ENCODE assay signal across 28 cellular contexts in the genomic region with DNA sequence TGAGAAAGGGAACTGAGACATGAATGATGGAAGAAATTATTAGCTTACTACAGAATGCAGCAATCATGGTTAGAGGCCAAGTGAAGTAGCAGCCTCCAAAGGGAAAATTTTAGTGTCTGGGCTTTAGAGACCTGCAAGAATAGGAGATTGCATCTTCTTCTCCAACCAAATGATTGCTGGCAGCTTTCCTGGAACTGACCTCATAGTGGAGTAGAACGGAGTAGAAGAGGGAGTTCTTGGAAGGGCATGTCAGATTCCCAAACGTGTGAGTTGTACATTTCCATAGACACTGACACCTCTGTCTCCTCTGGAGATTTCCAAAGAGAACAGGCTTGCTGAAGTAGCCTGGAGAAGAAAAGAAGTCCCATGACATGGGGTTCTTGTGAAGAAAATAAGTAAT.
A peak's percentile ranks its signal among the peaks of the same experiment; 100 is the strongest.
DNase-seq lines count a peak whose midpoint lies in the region; ATAC-seq and TF ChIP-seq lines count a peak whose summit lies in the region.
"Had no signal": no experiment of that assay in that cellular context is flagged by ENCODE, and none has a peak within 500 bp of the region (broad histone marks: within the 10 kb centered on the region; RNA-seq: fewer than 3 reads in every experiment).

No MANE protein-coding gene starts in this region.

- no peaks in the 10 kb centered on the region for H3K9me3 ChIP-seq in naive thymus-derived CD4-positive, alpha-beta T cell (ENCODE audit: control insufficient read depth in 2 of 3, low read length in 3 of 3)
- no peaks in the 10 kb centered on the region for H3K9me3 ChIP-seq in stomach
- no peaks in the 10 kb centered on the region for H3K9me3 ChIP-seq in right lobe of liver
- H3K9me3 ChIP-seq: right atrium auricular region, suprapubic skin had no signal

- H3K27ac Mint-ChIP-seq in naive thymus-derived CD4-positive, alpha-beta T cell: no peak overlapping the region
- no peak overlapping the region for H3K27ac Mint-ChIP-seq in T-helper 2 cell treated with Interferon-gamma antibody and Interleukin-4, amounts not matched to agents 5 μg/mL and 100 μg/mL, for 36 hours
- H3K27ac Mint-ChIP-seq: activated CD4-positive, alpha-beta memory T cell treated with anti-CD3 and anti-CD28 coated beads for 36 hours; activated naive CD4-positive, alpha-beta T cell treated with anti-CD3 and anti-CD28 coated beads, Interleukin-2, amount 10 ng/mL, durations not matched to agents 7 days and 5 days; CD4-positive, alpha-beta T cell; effector memory CD8-positive, alpha-beta T cell; GM23338; nephron progenitor cell had no signal

- POLR2A ChIA-PET in naive thymus-derived CD4-positive, alpha-beta T cell (lab: Charles Lee): no interaction called here

- no peaks in the 10 kb centered on the region for H3K36me3 ChIP-seq in naive thymus-derived CD4-positive, alpha-beta T cell (ENCODE audit: control insufficient read depth in 2 of 3, insufficient read depth in 3 of 3, low read length in 3 of 3)
- H3K36me3 ChIP-seq in stomach (no peaks in the 10 kb centered on the region), right lobe of liver (no peaks in the 10 kb centered on the region)
- H3K36me3 ChIP-seq: cardiac muscle cell, right atrium auricular region, suprapubic skin had no signal

- H3K4me3 ChIP-seq in astrocyte of the spinal cord (ENCODE audit: low read depth, low read length): no peak overlapping the region
- no peak overlapping the region for H3K4me3 ChIP-seq in naive thymus-derived CD4-positive, alpha-beta T cell (ENCODE audit: low read length)
- H3K4me3 ChIP-seq in stomach: no peak overlapping the region
- H3K4me3 ChIP-seq in right lobe of liver: no peak overlapping the region
- H3K4me3 ChIP-seq: cardiac muscle cell, coronary artery, GM23338, right atrium auricular region, suprapubic skin had no signal

- no peak for TF ChIP-seq POLR2A in stomach (IDR thresholded peaks at IDR 0.05)
- TF ChIP-seq POLR2A in right lobe of liver (IDR thresholded peaks at IDR 0.05): no peak

- CTCF ChIA-PET in naive thymus-derived CD4-positive, alpha-beta T cell (lab: Charles Lee): interaction anchor here (0.5 to 0.9 kb wide), 2 partner anchors 10 to 560 kb away, joined by 3 read pairs; no protein-coding TSS in a partner anchor

- no peaks in the 10 kb centered on the region for H3K36me3 Mint-ChIP-seq in naive thymus-derived CD4-positive, alpha-beta T cell
- H3K36me3 Mint-ChIP-seq in T-helper 2 cell treated with Interferon-gamma antibody and Interleukin-4, amounts not matched to agents 5 μg/mL and 100 μg/mL, for 36 hours (ENCODE audit: low read depth): no peaks in the 10 kb centered on the region
- H3K36me3 Mint-ChIP-seq: activated CD4-positive, alpha-beta memory T cell treated with anti-CD3 and anti-CD28 coated beads for 36 hours; activated naive CD4-positive, alpha-beta T cell treated with anti-CD3 and anti-CD28 coated beads, Interleukin-2, amount 10 ng/mL, durations not matched to agents 7 days and 5 days had no signal

- WGBS in stomach, 5 donors: 64 to 79% (median 69%) methylated on average over 2 of the region's 2 CpGs
- 28% methylated on average over 2 of the region's 2 CpGs for WGBS in right lobe of liver (ENCODE audit: insufficient coverage, low coverage, low lambda C conversion rate, missing lambda C conversion rate)

- no peaks in the 10 kb centered on the region for H3K4me1 Mint-ChIP-seq in naive thymus-derived CD4-positive, alpha-beta T cell
- no peaks in the 10 kb centered on the region for H3K4me1 Mint-ChIP-seq in T-helper 2 cell treated with Interferon-gamma antibody and Interleukin-4, amounts not matched to agents 5 μg/mL and 100 μg/mL, for 36 hours (ENCODE audit: low read depth)
- H3K4me1 Mint-ChIP-seq: activated naive CD4-positive, alpha-beta T cell treated with anti-CD3 and anti-CD28 coated beads, Interleukin-2, amount 10 ng/mL, durations not matched to agents 7 days and 5 days; nephron progenitor cell had no signal

- no peak for TF ChIP-seq EP300 in stomach (IDR thresholded peaks at IDR 0.05)

- intact Hi-C loops in left ventricle myocardium superior (cut with micrococcal nuclease): no loop called here
- intact Hi-C loops in Right ventricle myocardium superior (cut with DNase I): no loop called here
- intact Hi-C loops in naive thymus-derived CD4-positive, alpha-beta T cell (cut with micrococcal nuclease): no loop called here
- intact Hi-C loops in stomach (cut with DNase I; ENCODE audit: low total_unique reads): no loop called here
- intact Hi-C loops in right lobe of liver (cut with DNase I): no loop called here

- H3K27me3 ChIP-seq in naive thymus-derived CD4-positive, alpha-beta T cell (ENCODE audit: control insufficient read depth in 2 of 2, insufficient read depth in 2 of 2, low read length in 2 of 2): no peaks in the 10 kb centered on the region
- no peaks in the 10 kb centered on the region for H3K27me3 ChIP-seq in stomach
- H3K27me3 ChIP-seq in right lobe of liver: no peaks in the 10 kb centered on the region
- H3K27me3 ChIP-seq: cardiac muscle cell, right atrium auricular region, suprapubic skin had no signal

- TF ChIP-seq CTCF in astrocyte of the spinal cord (IDR thresholded peaks at IDR 0.05; ENCODE audit: low read depth, low read length) (no peak), stomach (IDR thresholded peaks at IDR 0.05) (no peak), right lobe of liver (IDR thresholded peaks at IDR 0.05) (no peak)

- H3K27ac ChIP-seq in naive thymus-derived CD4-positive, alpha-beta T cell (ENCODE audit: low read depth, low read length): no peak overlapping the region
- H3K27ac ChIP-seq in stomach (no peak overlapping the region), right lobe of liver (no peak overlapping the region)
- H3K27ac ChIP-seq: 22Rv1, cardiac muscle cell, coronary artery, parathyroid adenoma, right atrium auricular region, suprapubic skin had no signal

- H3K4me3 Mint-ChIP-seq in naive thymus-derived CD4-positive, alpha-beta T cell: no peak overlapping the region
- no peak overlapping the region for H3K4me3 Mint-ChIP-seq in T-helper 2 cell treated with Interferon-gamma antibody and Interleukin-4, amounts not matched to agents 5 μg/mL and 100 μg/mL, for 36 hours
- H3K4me3 Mint-ChIP-seq: activated CD4-positive, alpha-beta memory T cell treated with anti-CD3 and anti-CD28 coated beads for 36 hours; activated naive CD4-positive, alpha-beta T cell treated with anti-CD3 and anti-CD28 coated beads, Interleukin-2, amount 10 ng/mL, durations not matched to agents 7 days and 5 days; CD4-positive, alpha-beta T cell; effector memory CD8-positive, alpha-beta T cell; GM23338; nephron progenitor cell had no signal

- in situ Hi-C loops in astrocyte of the spinal cord (cut with HindIII; ENCODE audit: low sequenced_read_pairs): no loop called here

- H3K9me3 Mint-ChIP-seq in naive thymus-derived CD4-positive, alpha-beta T cell: peaks cover 0 to 4% (median 0%) of the 10 kb centered on the region in 11 donors
- H3K9me3 Mint-ChIP-seq in T-helper 2 cell treated with Interferon-gamma antibody and Interleukin-4, amounts not matched to agents 5 μg/mL and 100 μg/mL, for 36 hours: no peaks in the 10 kb centered on the region
- H3K9me3 Mint-ChIP-seq: activated CD4-positive, alpha-beta memory T cell treated with anti-CD3 and anti-CD28 coated beads for 36 hours; activated naive CD4-positive, alpha-beta T cell treated with anti-CD3 and anti-CD28 coated beads, Interleukin-2, amount 10 ng/mL, durations not matched to agents 7 days and 5 days; CD4-positive, alpha-beta T cell; GM23338; nephron progenitor cell had no signal

- peaks cover 0 to 4% (median 0%) of the 10 kb centered on the region in 5 donors for H3K27me3 Mint-ChIP-seq in naive thymus-derived CD4-positive, alpha-beta T cell
- H3K27me3 Mint-ChIP-seq in T-helper 2 cell treated with Interferon-gamma antibody and Interleukin-4, amounts not matched to agents 5 μg/mL and 100 μg/mL, for 36 hours (ENCODE audit: low read depth): no peaks in the 10 kb centered on the region
- H3K27me3 Mint-ChIP-seq: activated CD4-positive, alpha-beta memory T cell treated with anti-CD3 and anti-CD28 coated beads for 36 hours; activated naive CD4-positive, alpha-beta T cell treated with anti-CD3 and anti-CD28 coated beads, Interleukin-2, amount 10 ng/mL, durations not matched to agents 7 days and 5 days; CD4-positive, alpha-beta T cell; effector memory CD8-positive, alpha-beta T cell had no signal

- DNase-seq in left ventricle myocardium superior: no peak
- DNase-seq in Right ventricle myocardium superior: no peak
- DNase-seq in astrocyte of the spinal cord (ENCODE audit: low read depth, low spot score): peak; percentile 26
- DNase-seq in kidney tubule cell (ENCODE audit: low spot score): peak; percentile 22
- no peak for DNase-seq in naive thymus-derived CD4-positive, alpha-beta T cell
- DNase-seq in T-helper 2 cell treated with Interferon-gamma antibody and Interleukin-4, amounts not matched to agents 5 μg/mL and 100 μg/mL, for 36 hours (ENCODE audit: low spot score): no peak
- no peak for DNase-seq in stomach
- no peak for DNase-seq in right lobe of liver
- DNase-seq: activated CD4-positive, alpha-beta memory T cell treated with anti-CD3 and anti-CD28 coated beads for 36 hours; activated CD4-positive, CD25-positive, alpha-beta regulatory T cell treated with anti-CD3 and anti-CD28 coated beads, Interleukin-2, amount 50 U/mL, for 72 hours; activated CD8-positive, alpha-beta memory T cell treated with anti-CD3 and anti-CD28 coated beads, Interleukin-2, amount 50 U/mL, for 4 hours; activated naive CD4-positive, alpha-beta T cell treated with anti-CD3 and anti-CD28 coated beads, Interleukin-2, amount 10 ng/mL, durations not matched to agents 7 days and 5 days; AML-193; amygdala; CD4-positive, alpha-beta T cell; effector memory CD8-positive, alpha-beta T cell; NCI-H1092 treated with DMSO at 0.1 percent for 48 hours; NCI-H187 treated with DMSO at 0.1 percent for 48 hours; NCI-H526; nephron progenitor cell; stimulated activated CD4-positive, alpha-beta T cell treated with anti-CD3 and anti-CD28 coated beads, Interleukin-4, amount 100 ng/mL, for 1 hour had no signal

- ATAC-seq in left ventricle myocardium superior: peak; percentile 36
- no peak for ATAC-seq in Right ventricle myocardium superior (ENCODE audit: poor library complexity)
- no peak for ATAC-seq in naive thymus-derived CD4-positive, alpha-beta T cell
- no peak for ATAC-seq in right lobe of liver
- ATAC-seq: effector memory CD8-positive, alpha-beta T cell; GM23338 had no signal

- no peaks in the 10 kb centered on the region for H3K4me1 ChIP-seq in naive thymus-derived CD4-positive, alpha-beta T cell (ENCODE audit: control insufficient read depth in 2 of 2, insufficient read depth in 2 of 2, low read length in 2 of 2)
- H3K4me1 ChIP-seq in stomach (no peaks in the 10 kb centered on the region), right lobe of liver (no peaks in the 10 kb centered on the region)
- H3K4me1 ChIP-seq: parathyroid adenoma, right atrium auricular region, suprapubic skin had no signal

Comparison
In these comparisons a context has a peak if more than half of its experiments do, and no peak if none do; other contexts are left out.
1. DNase-seq: peak in astrocyte of the spinal cord (single experiment) and kidney tubule cell (single experiment); none in left ventricle myocardium superior (single experiment), Right ventricle myocardium superior (single experiment), naive thymus-derived CD4-positive, alpha-beta T cell (0 of 9), T-helper 2 cell treated with Interferon-gamma antibody and Interleukin-4, amounts not matched to agents 5 μg/mL and 100 μg/mL, for 36 hours (single experiment), stomach (single experiment) and right lobe of liver (0 of 3).